1 cellular context compared by ENCODE assay signal in the genomic region with DNA sequence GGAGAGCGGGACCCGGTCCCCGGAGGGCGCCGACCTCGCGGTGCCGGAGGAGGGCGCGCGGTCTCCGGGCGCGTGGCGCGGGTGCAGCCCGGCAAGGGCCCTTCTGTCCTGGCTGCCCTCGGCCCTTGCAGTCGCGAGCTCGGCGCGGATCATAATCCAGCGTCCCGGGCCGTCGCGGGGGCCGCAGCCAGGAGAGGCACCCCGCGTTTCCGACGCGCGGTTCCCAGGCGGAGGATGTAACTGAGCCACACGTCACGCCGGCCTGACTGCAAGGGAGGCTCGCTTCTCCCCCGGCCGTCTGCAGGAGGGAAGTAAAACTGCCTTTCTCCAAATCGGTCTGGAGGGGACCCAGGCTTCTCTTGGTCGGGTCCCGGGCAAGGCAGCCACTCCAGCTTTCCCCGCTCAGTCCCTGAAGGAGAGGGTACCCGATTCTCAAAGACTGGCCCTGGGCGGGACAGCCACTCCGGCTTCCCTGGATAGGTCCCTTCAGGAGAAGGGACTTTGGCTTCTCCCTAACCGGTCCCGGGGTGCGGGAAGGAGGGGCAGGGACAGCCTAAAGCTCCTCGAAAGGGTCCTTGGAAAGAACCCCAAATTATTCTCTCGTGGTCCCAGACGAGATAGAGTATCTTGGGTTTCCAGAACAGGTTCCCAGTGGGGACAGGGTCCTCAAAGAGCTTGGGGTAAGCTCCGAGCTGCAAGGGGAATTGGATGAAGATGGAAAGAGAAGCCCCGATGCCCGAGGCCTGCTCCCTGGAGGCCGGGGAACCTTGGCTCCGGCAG.
TF ChIP-seq lines count a peak whose summit lies in the region.

No MANE protein-coding gene starts in this region.

TF ChIP-seq in SK-N-SH, 30 proteins besides CTCF, POLR2A, EP300 and RAD21 (continued from another document):
- TF ChIP-seq, protein P1, sequence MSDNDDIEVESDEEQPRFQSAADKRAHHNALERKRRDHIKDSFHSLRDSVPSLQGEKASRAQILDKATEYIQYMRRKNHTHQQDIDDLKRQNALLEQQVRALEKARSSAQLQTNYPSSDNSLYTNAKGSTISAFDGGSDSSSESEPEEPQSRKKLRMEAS (IDR thresholded peaks at IDR 0.05; ENCODE audit: low read depth) = no peak
- no peak for TF ChIP-seq SMC3 (IDR thresholded peaks at IDR 0.05; ENCODE audit: low read depth, low read length)
- TF ChIP-seq SIN3A (IDR thresholded peaks at IDR 0.05; ENCODE audit: borderline replicate concordance, low read depth, low read length) = no peak
TF ChIP-seq in SK-N-SH: peak in this region for 0.
